ENCODE assay signal across 22 cellular contexts in genomic region chr11:77647906-77648305, GRCh38. TPM values are rescaled to one million over a fixed set of nuclear protein-coding genes. Genes with fewer than 3 reads are reported as not detected.
"Had no signal": no experiment of that assay in that cellular context is flagged by ENCODE, and none has a peak within 500 bp of the region (broad histone marks: within the 10 kb centered on the region; RNA-seq: fewer than 3 reads in every experiment).

No MANE protein-coding gene starts in this region.

- DNase-seq: activated CD4-positive, alpha-beta memory T cell treated with anti-CD3 and anti-CD28 coated beads, Interleukin-2, amount 10 ng/mL, durations not matched to agents 7 days and 5 days; activated CD4-positive, alpha-beta T cell treated with anti-CD3 and anti-CD28 coated beads for 1 hour; activated CD4-positive, alpha-beta T cell treated with anti-CD3 and anti-CD28 coated beads, Interleukin-2, amount 10 ng/mL, durations not matched to agents 7 days and 5 days; activated CD8-positive, alpha-beta memory T cell treated with anti-CD3 and anti-CD28 coated beads, Interleukin-2, amount 50 U/mL, for 48 hours; activated gamma-delta T cell; activated naive CD4-positive, alpha-beta T cell treated with anti-CD3 and anti-CD28 coated beads, Interleukin-2, amount 50 U/mL, for 16 hours; activated T-cell treated with anti-CD3 and anti-CD28 coated beads, Interleukin-2, amount 50 U/mL, for 24 hours; amygdala; central memory CD4-positive, alpha-beta T cell; foreskin melanocyte; kidney glomerular epithelial cell; left lung; mesendoderm; right lobe of liver; stimulated activated CD4-positive, alpha-beta T cell treated with anti-CD3 and anti-CD28 coated beads, Interleukin-12 subunit alpha, Interleukin-12 subunit beta, amount 100 ng/mL, for 4 hours; stimulated activated CD4-positive, alpha-beta T cell treated with anti-CD3 and anti-CD28 coated beads, Interleukin-4, amount 100 ng/mL, for 1 hour; stimulated activated naive CD8-positive, alpha-beta T cell treated with anti-CD3 and anti-CD28 coated beads, Interleukin-15, Interleukin-2, amounts not matched to agents 100 U/mL and 50 U/mL, for 24 hours; trophoblast cell had no signal

- H3K27ac ChIP-seq: breast epithelium, left lung, right lobe of liver, skin epidermis, thoracic aorta had no signal

- H3K9me3 ChIP-seq: breast epithelium, left lung, right lobe of liver, thoracic aorta had no signal

- H3K36me3 ChIP-seq: breast epithelium, left lung, right lobe of liver, thoracic aorta had no signal

- H3K27me3 ChIP-seq: breast epithelium, left lung, right lobe of liver had no signal

- H3K4me3 ChIP-seq: breast epithelium, left lung, lung, right lobe of liver, skin epidermis, thoracic aorta had no signal

- H3K4me1 ChIP-seq: breast epithelium, left lung had no signal

RNA-seq across cellular contexts. Expression of gene AQP11, which starts 58.2 kb away (rescaled TPM):
- total RNA-seq: thoracic aorta had no signal
